Comparison of ENCODE assay signal across 9 cellular contexts in genomic region chr6:45697605-45698004, GRCh38.
DNase-seq lines count a peak whose midpoint lies in the region; ATAC-seq and TF ChIP-seq lines count a peak whose summit lies in the region.
"Had no signal": no experiment of that assay in that cellular context is flagged by ENCODE, and none has a peak within 500 bp of the region (broad histone marks: within the 10 kb centered on the region; RNA-seq: fewer than 3 reads in every experiment).

No MANE protein-coding gene starts in this region.

- intact Hi-C loops in IMR-90 (cut with micrococcal nuclease), result loop anchor here (5.0 kb wide), 1 partner anchor 40 kb away; no protein-coding TSS in a partner anchor
- intact Hi-C loops in spleen (cut with DNase I; ENCODE audit: low total_unique reads), result no loop called here

- H2BK20ac ChIP-seq in IMR-90 (ENCODE audit: low read depth, low read length), result peak overlapping the region; percentile 99

- peak overlapping the region; percentile 87 for H2BK5ac ChIP-seq in IMR-90 (ENCODE audit: low read depth, low read length, poor library complexity, severe bottlenecking)

- H2AK5ac ChIP-seq in IMR-90 (ENCODE audit: low read depth, low read length), result peak overlapping the region; percentile 96

- H3K56ac ChIP-seq in IMR-90 (ENCODE audit: extremely low read depth, insufficient read depth, low read length), result peak overlapping the region; percentile 86

- no TSS peak for BruUV-seq in IMR-90 (replicated peaks; lab: Mats Ljungman, UMichigan)

- peak overlapping the region; percentile 40; the same call in 1 of the 2 replicates for H4K5ac ChIP-seq in IMR-90 (ENCODE audit: low read depth, low read length)

- CTCF ChIA-PET in AG04450 (lab: Charles Lee), result interaction anchor here (2.8 kb wide), 1 partner anchor 17 kb away, joined by 15 read pairs; no protein-coding TSS in a partner anchor
- CTCF ChIA-PET in IMR-90 (lab: Yijun Ruan, JAX), result interaction anchor here (0.6 to 1.5 kb wide), 3 partner anchors 9 to 23 kb away, joined by 4 to 5 read pairs (median 5); no protein-coding TSS in a partner anchor

- H4K91ac ChIP-seq in IMR-90 (ENCODE audit: insufficient read depth, low read depth, low read length), result peak overlapping the region; percentile 94

- H3K9me3 ChIP-seq in AG04450 (ENCODE audit: control insufficient read depth, insufficient read depth, low read length) (peaks cover 4% of the 10 kb centered on the region; the same call in 1 of the 2 replicates), IMR-90 (ENCODE audit: control insufficient read depth, insufficient read depth, low read length) (no peaks in the 10 kb centered on the region), tibial nerve (no peaks in the 10 kb centered on the region), spleen (no peaks in the 10 kb centered on the region)
- H3K9me3 ChIP-seq: BLaER1 treated with 17β-estradiol and CSF1 and Interleukin-3, amounts not matched to agents 10 nM and 100 nM had no signal

- ATAC-seq in GM21447 (IDR thresholded peaks at IDR 0.05; ENCODE audit: unreplicated experiment) (peak; percentile 59), IMR-90 (ENCODE audit: low read depth) (peak; percentile 94)

- H3K4me1 ChIP-seq in IMR-90 (ENCODE audit: control insufficient read depth, insufficient read depth, low read length) (peaks cover 13% of the 10 kb centered on the region), tibial nerve (no peaks in the 10 kb centered on the region), spleen (no peaks in the 10 kb centered on the region)
- H3K4me1 ChIP-seq: BLaER1 treated with 17β-estradiol and CSF1 and Interleukin-3, amounts not matched to agents 10 nM and 100 nM had no signal

- no peak for TF ChIP-seq EP300 in tibial nerve (IDR thresholded peaks at IDR 0.05)

- H3K27me3 ChIP-seq in AG04450 (ENCODE audit: control insufficient read depth, insufficient read depth, low read length) (no peaks in the 10 kb centered on the region), IMR-90 (ENCODE audit: control insufficient read depth, insufficient read depth, low read length) (no peaks in the 10 kb centered on the region), tibial nerve (no peaks in the 10 kb centered on the region), spleen (replicated peaks in 1 of 7) (no peaks in the 10 kb centered on the region)
- H3K27me3 ChIP-seq: BLaER1 treated with 17β-estradiol and CSF1 and Interleukin-3, amounts not matched to agents 10 nM and 100 nM had no signal

- peak overlapping the region; percentile 58 for H2AFZ ChIP-seq in IMR-90 (replicated peaks; ENCODE audit: low read length, poor library complexity)

- H3K79me1 ChIP-seq in IMR-90 (ENCODE audit: low read depth in 1 of 2, low read length in 2 of 2), result no peaks in the 10 kb centered on the region

- peak overlapping the region; percentile 76 for H3K27ac ChIP-seq in AG04450 (ENCODE audit: low read depth, low read length)
- peak overlapping the region; percentile 35 for H3K27ac ChIP-seq in IMR-90 (ENCODE audit: insufficient read depth, low read length)
- no peak overlapping the region for H3K27ac ChIP-seq in tibial nerve
- no peak overlapping the region for H3K27ac ChIP-seq in spleen
- H3K27ac ChIP-seq: BLaER1 treated with 17β-estradiol and CSF1 and Interleukin-3, amounts not matched to agents 10 nM and 100 nM had no signal

- H2BK15ac ChIP-seq in IMR-90 (ENCODE audit: low read depth, low read length), result peak overlapping the region; percentile 96; the same call in 2 of the 3 replicates

- H3K4ac ChIP-seq in IMR-90 (ENCODE audit: low read depth, low read length), result peak overlapping the region; percentile 96

- H4K20me1 ChIP-seq in IMR-90 (ENCODE audit: insufficient read depth, low read length), result no peaks in the 10 kb centered on the region
- H4K20me1 ChIP-seq: BLaER1 treated with 17β-estradiol and CSF1 and Interleukin-3, amounts not matched to agents 10 nM and 100 nM had no signal

- peak overlapping the region; percentile 90 for H3K23ac ChIP-seq in IMR-90 (ENCODE audit: low read depth, low read length)

- peak overlapping the region; percentile 56 for H2AK9ac ChIP-seq in IMR-90 (replicated peaks; ENCODE audit: low read depth, low read length, poor library complexity)

- H3K36me3 ChIP-seq in IMR-90 (ENCODE audit: control insufficient read depth, insufficient read depth, low read length) (no peaks in the 10 kb centered on the region), tibial nerve (no peaks in the 10 kb centered on the region), spleen (no peaks in the 10 kb centered on the region)
- H3K36me3 ChIP-seq: BLaER1 treated with 17β-estradiol and CSF1 and Interleukin-3, amounts not matched to agents 10 nM and 100 nM had no signal

- TF ChIP-seq CTCF in AG04450 (IDR thresholded peaks at IDR 0.05; ENCODE audit: low read depth, low read length) (no peak), IMR-90 (conservative IDR thresholded peaks at IDR 0.05; ENCODE audit: low read depth, low read length) (no peak), tibial nerve (IDR thresholded peaks at IDR 0.05) (no peak), spleen (IDR thresholded peaks at IDR 0.05 in 8 of 11, conservative IDR thresholded peaks at IDR 0.05 in 3 of 11) (no peak)

- no peak overlapping the region for H3K4me2 ChIP-seq in IMR-90 (ENCODE audit: low read depth, low read length)
- H3K4me2 ChIP-seq: BLaER1 treated with 17β-estradiol and CSF1 and Interleukin-3, amounts not matched to agents 10 nM and 100 nM had no signal

- TF ChIP-seq RAD21 in IMR-90 (IDR thresholded peaks at IDR 0.05; ENCODE audit: low read length), result no peak; the same call in 1 of the 2 replicates

- peaks cover 20% of the 10 kb centered on the region for H3K9me1 ChIP-seq in IMR-90 (ENCODE audit: insufficient read depth, low read length)

- no CpG with 5 or more reads among the region's 6 CpGs for WGBS in IMR-90 (ENCODE audit: extremely low coverage in 2 of 2, insufficient read length in 1 of 2), 2 experiments
- WGBS in tibial nerve, 2 donors, result 84 to 90% methylated on average over 6 of the region's 6 CpGs
- 68 to 92% (median 77%) methylated on average over 6 of the region's 6 CpGs for WGBS in spleen, 5 donors

- H4K8ac ChIP-seq in IMR-90 (ENCODE audit: low read depth in 2 of 2, low read length in 2 of 2), result peak overlapping the region; percentile 37 to 91; a peak in 3 of 4 replicates

- peak overlapping the region; percentile 72; the same call in 1 of the 2 replicates for H3K14ac ChIP-seq in IMR-90 (replicated peaks; ENCODE audit: low read depth, low read length)

- DNase-seq in AG04450 (ENCODE audit: low read depth, low spot score), result peak; percentile 91
- peak; percentile 99 for DNase-seq in IMR-90
- peak; percentile 87 for DNase-seq in dedifferentiated amniotic fluid mesenchymal stem cell (ENCODE audit: extremely low spot score)
- no peak for DNase-seq in DMS 273 (lab: John Stamatoyannopoulos, UW; ENCODE audit: unreplicated experiment)
- no peak for DNase-seq in tibial nerve (ENCODE audit: low spot score in 2 of 2)
- DNase-seq in spleen, result no peak
- no peak for DNase-seq in germinal center (ENCODE audit: low spot score)

- no peak overlapping the region for H3K9ac ChIP-seq in IMR-90 (ENCODE audit: low read depth, low read length)
- H3K9ac ChIP-seq: BLaER1 treated with 17β-estradiol and CSF1 and Interleukin-3, amounts not matched to agents 10 nM and 100 nM had no signal

- peak overlapping the region; percentile 52 for H3K18ac ChIP-seq in IMR-90 (ENCODE audit: low read depth, low read length)

- H2BK120ac ChIP-seq in IMR-90 (ENCODE audit: low read depth, low read length), result peak overlapping the region; percentile 96

- no peak overlapping the region for H3K4me3 ChIP-seq in AG04450 (ENCODE audit: low read depth, low read length)
- H3K4me3 ChIP-seq in IMR-90 (ENCODE audit: insufficient read depth, low read depth, low read length), result no peak overlapping the region
- no peak overlapping the region for H3K4me3 ChIP-seq in tibial nerve
- no peak overlapping the region for H3K4me3 ChIP-seq in spleen
- H3K4me3 ChIP-seq: BLaER1 treated with 17β-estradiol and CSF1 and Interleukin-3, amounts not matched to agents 10 nM and 100 nM had no signal

- POLR2A ChIA-PET in AG04450 (lab: Yijun Ruan, JAX), result interaction anchor here (0.7 to 1.2 kb wide), 3 partner anchors 10 to 252 kb away, joined by 3 read pairs; no protein-coding TSS in a partner anchor
- POLR2A ChIA-PET in IMR-90 (lab: Charles Lee; ENCODE audit: unreplicated experiment), result interaction anchor here (1.4 kb wide), 1 partner anchor 72 kb away, joined by 3 read pairs; no protein-coding TSS in a partner anchor

- in situ Hi-C loops in IMR-90 (cut with MboI; ENCODE audit: low sequenced_read_pairs), result no loop called here

- TF ChIP-seq POLR2A in IMR-90 (IDR thresholded peaks at IDR 0.05; ENCODE audit: low read depth, low read length) (no peak), tibial nerve (IDR thresholded peaks at IDR 0.05) (no peak), spleen (IDR thresholded peaks at IDR 0.05) (no peak)

- dilution Hi-C loops in IMR-90 (cut with HindIII; ENCODE audit: low sequenced_read_pairs, unreplicated experiment), result no loop called here

TF ChIP-seq in IMR-90, 13 proteins besides CTCF, POLR2A, EP300 and RAD21 (continues in another document):
- TF ChIP-seq USF2 (IDR thresholded peaks at IDR 0.05; ENCODE audit: low read depth, low read length), result 0 out of 2 replicates have a peak, but pooled peaks have one; percentile 6
- peak; percentile 76 for TF ChIP-seq RCOR1 (IDR thresholded peaks at IDR 0.05; ENCODE audit: insufficient replicate concordance, low read length)
- peak; percentile 71; the same call in 1 of the 2 replicates for TF ChIP-seq NFE2L2 (IDR thresholded peaks at IDR 0.05; ENCODE audit: low read depth, low read length)
- peak; percentile 51; the same call in 1 of the 2 replicates for TF ChIP-seq MAFK (IDR thresholded peaks at IDR 0.05; ENCODE audit: low read depth, low read length)
- TF ChIP-seq SMC3 (IDR thresholded peaks at IDR 0.05; ENCODE audit: low read depth, low read length), result no peak
- TF ChIP-seq ELK1 (IDR thresholded peaks at IDR 0.05; ENCODE audit: borderline replicate concordance, low read depth, low read length), result no peak
- peak; percentile 67 for TF ChIP-seq BHLHE40 (IDR thresholded peaks at IDR 0.05; ENCODE audit: low read depth, low read length)

Comparison
In these comparisons a context has a peak if more than half of its experiments do, and no peak if none do; other contexts are left out.
1. DNase-seq: peak in AG04450 (single experiment), IMR-90 (single experiment) and dedifferentiated amniotic fluid mesenchymal stem cell (single experiment); none in DMS 273 (single experiment), tibial nerve (0 of 2), spleen (single experiment) and germinal center (single experiment).
2. H3K27ac ChIP-seq: peak in AG04450 (single experiment) and IMR-90 (single experiment); none in tibial nerve (0 of 4) and spleen (0 of 8).